In genomic region chr15:33846862-33847261, GRCh38 we compare ENCODE assay signal across 18 cellular contexts.
"Had no signal": no experiment of that assay in that cellular context is flagged by ENCODE, and none has a peak within 500 bp of the region (broad histone marks: within the 10 kb centered on the region; RNA-seq: fewer than 3 reads in every experiment).

No MANE protein-coding gene starts in this region.

- H3K9me3 ChIP-seq: heart right ventricle, lower lobe of right lung, neutrophil, ovary, prostate gland, tibial artery had no signal

- H3K27ac ChIP-seq: cardiac muscle cell, heart right ventricle, lower lobe of right lung, neutrophil, ovary, prostate gland, tibial artery had no signal

- H3K4me3 ChIP-seq: cardiac muscle cell, heart right ventricle, lower lobe of right lung, ovary, prostate gland, tibial artery had no signal

- ATAC-seq: heart right ventricle; left lobe of liver; lower lobe of right lung; natural killer cell; stimulated activated naive CD8-positive, alpha-beta T cell treated with anti-CD3 and anti-CD28 coated beads, Interleukin-15, amount 100 ng/mL, for 72 hours had no signal

- DNase-seq: activated CD4-positive, alpha-beta T cell treated with anti-CD3 and anti-CD28 coated beads for 1 hour; activated CD8-positive, alpha-beta memory T cell treated with anti-CD3 and anti-CD28 coated beads, Interleukin-2, amount 50 U/mL, for 48 hours; activated effector memory CD4-positive, alpha-beta T cell treated with Interleukin-2 at 50 U/mL for 16 hours; activated naive CD4-positive, alpha-beta T cell treated with anti-CD3 and anti-CD28 coated beads, Interleukin-2, amount 10 ng/mL, durations not matched to agents 7 days and 5 days; activated T-cell treated with anti-CD3 and anti-CD28 coated beads, Interleukin-2, amount 50 U/mL, for 48 hours; foreskin fibroblast; heart right ventricle; lower lobe of right lung; natural killer cell; ovary; stimulated activated CD4-positive, alpha-beta T cell treated with anti-CD3 and anti-CD28 coated beads, Interleukin-1b, Interleukin-23, amount 100 ng/mL, for 48 hours; stimulated activated naive CD8-positive, alpha-beta T cell treated with anti-CD3 and anti-CD28 coated beads, Interleukin-15, amount 100 ng/mL, for 72 hours; T-helper 9 cell; tibial artery had no signal

- H3K36me3 ChIP-seq: cardiac muscle cell, heart right ventricle, lower lobe of right lung, neutrophil, ovary, prostate gland, tibial artery had no signal

- H3K4me1 ChIP-seq: heart right ventricle, lower lobe of right lung, prostate gland, tibial artery had no signal

- H3K27me3 ChIP-seq: cardiac muscle cell, heart right ventricle, ovary, tibial artery had no signal
